ENCODE assay signal across 28 cellular contexts in the genomic region with DNA sequence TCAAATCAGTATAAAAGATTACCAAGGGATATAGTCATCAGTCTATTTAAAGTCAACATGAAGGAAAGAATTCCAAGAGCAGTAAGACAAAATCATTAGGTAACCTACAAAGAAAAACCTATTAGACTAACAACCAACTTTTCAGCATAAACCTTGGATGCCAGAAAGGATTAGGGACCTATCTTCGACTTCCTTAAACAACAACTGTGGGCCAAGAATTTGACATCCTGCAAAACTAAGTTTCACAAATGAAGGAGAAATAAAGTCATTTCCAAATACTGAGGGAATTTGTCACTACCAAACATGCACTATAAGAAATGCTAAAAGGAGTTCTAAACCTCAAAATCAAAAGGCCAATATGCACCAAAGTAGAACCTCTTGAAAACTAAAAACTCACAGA.
"Had no signal": no experiment of that assay in that cellular context is flagged by ENCODE, and none has a peak within 500 bp of the region (broad histone marks: within the 10 kb centered on the region; RNA-seq: fewer than 3 reads in every experiment).

No MANE protein-coding gene starts in this region.

- H3K9me3 Mint-ChIP-seq: activated CD4-positive, alpha-beta T cell treated with anti-CD3 and anti-CD28 coated beads, Interleukin-2, amount 10 ng/mL, durations not matched to agents 7 days and 5 days had no signal

- H3K9me3 ChIP-seq: esophagus muscularis mucosa, gastrocnemius medialis, heart left ventricle had no signal

- H3K4me3 ChIP-seq: esophagus muscularis mucosa, gastrocnemius medialis, heart left ventricle had no signal

- H3K36me3 Mint-ChIP-seq: activated naive CD8-positive, alpha-beta T cell had no signal

- H3K4me1 Mint-ChIP-seq: activated CD4-positive, alpha-beta T cell treated with anti-CD3 and anti-CD28 coated beads, Interleukin-2, amount 10 ng/mL, durations not matched to agents 7 days and 5 days; activated T-helper 17 cell treated with anti-CD3 and anti-CD28 coated beads, Interleukin-2, amount 50 U/mL, for 72 hours; central memory CD8-positive, alpha-beta T cell had no signal

- ATAC-seq: activated CD8-positive, alpha-beta T cell treated with anti-CD3 and anti-CD28 coated beads for 36 hours; activated T-cell treated with anti-CD3 and anti-CD28 coated beads, Interleukin-2, amount 50 U/mL, for 4 hours; activated T-helper 17 cell treated with anti-CD3 and anti-CD28 coated beads, Interleukin-2, amount 50 U/mL, for 72 hours; effector memory CD8-positive, alpha-beta T cell; foreskin keratinocyte; gastrocnemius medialis; heart left ventricle had no signal

- H3K27me3 ChIP-seq: brain microvascular endothelial cell, esophagus muscularis mucosa, gastrocnemius medialis, heart left ventricle had no signal

- H3K27me3 Mint-ChIP-seq: activated CD4-positive, alpha-beta T cell treated with anti-CD3 and anti-CD28 coated beads, Interleukin-2, amount 10 ng/mL, durations not matched to agents 7 days and 5 days; activated CD8-positive, alpha-beta T cell treated with anti-CD3 and anti-CD28 coated beads for 36 hours; activated T-helper 17 cell treated with anti-CD3 and anti-CD28 coated beads, Interleukin-2, amount 50 U/mL, for 72 hours; central memory CD8-positive, alpha-beta T cell; effector memory CD8-positive, alpha-beta T cell had no signal

- DNase-seq: activated CD4-positive, alpha-beta T cell treated with anti-CD3 and anti-CD28 coated beads for 1 hour; activated CD4-positive, alpha-beta T cell treated with anti-CD3 and anti-CD28 coated beads for 4 hours; activated CD4-positive, alpha-beta T cell treated with anti-CD3 and anti-CD28 coated beads, Interleukin-2, amount 10 ng/mL, durations not matched to agents 7 days and 5 days; activated CD4-positive, alpha-beta T cell treated with anti-CD3 and anti-CD28 coated beads, Interleukin-2, amount 50 U/mL, for 48 hours; activated CD8-positive, alpha-beta memory T cell treated with anti-CD3 and anti-CD28 coated beads for 24 hours; activated CD8-positive, alpha-beta T cell treated with anti-CD3 and anti-CD28 coated beads for 36 hours; activated effector memory CD4-positive, alpha-beta T cell treated with Interleukin-2 at 50 U/mL for 16 hours; activated gamma-delta T cell treated with Interleukin-2 at 50 U/mL for 16 hours; activated naive CD4-positive, alpha-beta T cell treated with anti-CD3 and anti-CD28 coated beads, Interleukin-2, amount 50 U/mL, for 16 hours; activated naive CD4-positive, alpha-beta T cell treated with Interleukin-2 at 50 U/mL for 16 hours; activated T-cell treated with anti-CD3 and anti-CD28 coated beads, Interleukin-2, amount 50 U/mL, for 4 hours; amniotic stem cell; anterior cingulate cortex; brain microvascular endothelial cell; cortex of kidney; dermis blood vessel endothelial cell; effector CD4-positive, alpha-beta T cell; effector memory CD8-positive, alpha-beta T cell; erythroblast; foreskin keratinocyte; gastrocnemius medialis; glutamatergic neuron; heart left ventricle; T-helper 2 cell had no signal

- H3K4me3 Mint-ChIP-seq: activated CD4-positive, alpha-beta T cell treated with anti-CD3 and anti-CD28 coated beads, Interleukin-2, amount 10 ng/mL, durations not matched to agents 7 days and 5 days; activated CD8-positive, alpha-beta T cell treated with anti-CD3 and anti-CD28 coated beads for 36 hours; activated naive CD8-positive, alpha-beta T cell; activated T-cell treated with anti-CD3 and anti-CD28 coated beads, Interleukin-2, amount 50 U/mL, for 4 hours; activated T-helper 17 cell treated with anti-CD3 and anti-CD28 coated beads, Interleukin-2, amount 50 U/mL, for 72 hours; central memory CD8-positive, alpha-beta T cell; effector memory CD8-positive, alpha-beta T cell had no signal

- H3K4me1 ChIP-seq: esophagus muscularis mucosa, foreskin keratinocyte, gastrocnemius medialis, heart left ventricle had no signal

- H3K27ac ChIP-seq: brain microvascular endothelial cell, esophagus muscularis mucosa, foreskin keratinocyte, gastrocnemius medialis, heart left ventricle had no signal

- H3K36me3 ChIP-seq: brain microvascular endothelial cell, esophagus muscularis mucosa, gastrocnemius medialis, heart left ventricle had no signal

- H3K27ac Mint-ChIP-seq: activated CD4-positive, alpha-beta T cell treated with anti-CD3 and anti-CD28 coated beads, Interleukin-2, amount 10 ng/mL, durations not matched to agents 7 days and 5 days; activated CD8-positive, alpha-beta T cell treated with anti-CD3 and anti-CD28 coated beads for 36 hours; activated naive CD8-positive, alpha-beta T cell; activated T-helper 17 cell treated with anti-CD3 and anti-CD28 coated beads, Interleukin-2, amount 50 U/mL, for 72 hours; effector memory CD8-positive, alpha-beta T cell had no signal
